2 cellular contexts compared by ENCODE assay signal in the genomic region with DNA sequence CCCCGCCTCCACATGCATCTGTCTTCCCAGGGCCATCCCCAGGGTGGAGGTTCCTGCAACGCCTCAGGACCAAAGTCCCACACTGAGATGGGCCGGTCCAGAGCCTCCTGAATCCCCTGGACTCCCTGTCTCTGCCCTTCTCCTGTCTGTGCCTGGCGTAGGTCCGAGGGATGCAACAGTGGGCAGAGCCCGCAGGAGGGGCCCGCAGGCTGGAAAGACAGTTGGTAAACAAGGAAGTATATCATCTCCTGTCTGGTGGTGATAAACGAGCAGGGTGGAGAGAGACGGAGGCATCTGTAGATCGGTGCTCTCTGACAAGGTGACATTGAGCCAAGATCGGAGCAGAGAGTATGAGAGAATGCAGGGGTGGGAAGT.
TF ChIP-seq lines count a peak whose summit lies in the region.

No MANE protein-coding gene starts in this region.

TF ChIP-seq in WTC11, 78 proteins besides CTCF, POLR2A, EP300 and RAD21 (continued from another document):
- TF ChIP-seq ZNF263 (CRISPR knock-in tag; IDR thresholded peaks at IDR 0.05; ENCODE audit: low read depth) (no peak), ELF4 (CRISPR knock-in tag; IDR thresholded peaks at IDR 0.05; ENCODE audit: low read depth) (no peak), NR1H2 (CRISPR knock-in tag; IDR thresholded peaks at IDR 0.05) (no peak)
- TF ChIP-seq, protein P1, sequence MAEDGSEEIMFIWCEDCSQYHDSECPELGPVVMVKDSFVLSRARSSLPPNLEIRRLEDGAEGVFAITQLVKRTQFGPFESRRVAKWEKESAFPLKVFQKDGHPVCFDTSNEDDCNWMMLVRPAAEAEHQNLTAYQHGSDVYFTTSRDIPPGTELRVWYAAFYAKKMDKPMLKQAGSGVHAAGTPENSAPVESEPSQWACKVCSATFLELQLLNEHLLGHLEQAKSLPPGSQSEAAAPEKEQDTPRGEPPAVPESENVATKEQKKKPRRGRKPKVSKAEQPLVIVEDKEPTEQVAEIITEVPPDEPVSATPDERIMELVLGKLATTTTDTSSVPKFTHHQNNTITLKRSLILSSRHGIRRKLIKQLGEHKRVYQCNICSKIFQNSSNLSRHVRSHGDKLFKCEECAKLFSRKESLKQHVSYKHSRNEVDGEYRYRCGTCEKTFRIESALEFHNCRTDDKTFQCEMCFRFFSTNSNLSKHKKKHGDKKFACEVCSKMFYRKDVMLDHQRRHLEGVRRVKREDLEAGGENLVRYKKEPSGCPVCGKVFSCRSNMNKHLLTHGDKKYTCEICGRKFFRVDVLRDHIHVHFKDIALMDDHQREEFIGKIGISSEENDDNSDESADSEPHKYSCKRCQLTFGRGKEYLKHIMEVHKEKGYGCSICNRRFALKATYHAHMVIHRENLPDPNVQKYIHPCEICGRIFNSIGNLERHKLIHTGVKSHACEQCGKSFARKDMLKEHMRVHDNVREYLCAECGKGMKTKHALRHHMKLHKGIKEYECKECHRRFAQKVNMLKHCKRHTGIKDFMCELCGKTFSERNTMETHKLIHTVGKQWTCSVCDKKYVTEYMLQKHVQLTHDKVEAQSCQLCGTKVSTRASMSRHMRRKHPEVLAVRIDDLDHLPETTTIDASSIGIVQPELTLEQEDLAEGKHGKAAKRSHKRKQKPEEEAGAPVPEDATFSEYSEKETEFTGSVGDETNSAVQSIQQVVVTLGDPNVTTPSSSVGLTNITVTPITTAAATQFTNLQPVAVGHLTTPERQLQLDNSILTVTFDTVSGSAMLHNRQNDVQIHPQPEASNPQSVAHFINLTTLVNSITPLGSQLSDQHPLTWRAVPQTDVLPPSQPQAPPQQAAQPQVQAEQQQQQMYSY (CRISPR knock-in tag; IDR thresholded peaks at IDR 0.05), result no peak

TF ChIP-seq in HEK293T, 16 proteins besides CTCF, POLR2A, EP300 and RAD21 (continued from another document):
- no peak for TF ChIP-seq TARDBP (IDR thresholded peaks at IDR 0.05)
- TF ChIP-seq ZNF384 (IDR thresholded peaks at IDR 0.05), result no peak
TF ChIP-seq in HEK293T: peak in this region for 0.
